8 cellular contexts compared by ENCODE assay signal in genomic region chr1:76867342-76868130, GRCh38. TPM values are rescaled to one million over a fixed set of nuclear protein-coding genes. Genes with fewer than 3 reads are reported as not detected.
A peak's percentile ranks its signal among the peaks of the same experiment; 100 is the strongest.
DNase-seq lines count a peak whose midpoint lies in the region; ATAC-seq and TF ChIP-seq lines count a peak whose summit lies in the region.

Gene ST6GALNAC5, plus strand, starts transcription at chr1:76867480.

- H3K9me3 ChIP-seq in WERI-Rb-1 (ENCODE audit: severe bottlenecking) (no peaks in the 10 kb centered on the region), neuron (ENCODE audit: low read length) (peaks cover 2% of the 10 kb centered on the region)

- peaks cover 21% of the 10 kb centered on the region for H3K4me1 Mint-ChIP-seq in HFFc6 (ENCODE audit: low read depth)
- H3K4me1 Mint-ChIP-seq in natural killer cell treated with Interleukin-12 subunit alpha and Interleukin-12 subunit beta and Interleukin-15 and Interleukin-18, amount 100 ng/mL, for 72 hours (ENCODE audit: low read depth in 2 of 2): no peaks in the 10 kb centered on the region

- H3K9me3 Mint-ChIP-seq in HFFc6: no peaks in the 10 kb centered on the region
- H3K9me3 Mint-ChIP-seq in natural killer cell treated with Interleukin-12 subunit alpha and Interleukin-12 subunit beta and Interleukin-15 and Interleukin-18, amount 100 ng/mL, for 72 hours: no peaks in the 10 kb centered on the region

- peaks cover 21% of the 10 kb centered on the region for H3K27me3 Mint-ChIP-seq in HFFc6 (ENCODE audit: insufficient read depth)
- peaks cover 32 to 66% of the 10 kb centered on the region in 2 donors for H3K27me3 Mint-ChIP-seq in natural killer cell treated with Interleukin-12 subunit alpha and Interleukin-12 subunit beta and Interleukin-15 and Interleukin-18, amount 100 ng/mL, for 72 hours

- peak; percentile 9 for TF ChIP-seq CTCF in AG09309 (IDR thresholded peaks at IDR 0.05; ENCODE audit: control insufficient read depth, insufficient read depth, low read depth, low read length, missing control alignments)
- no peak for TF ChIP-seq CTCF in HFFc6 (IDR thresholded peaks at IDR 0.05)
- TF ChIP-seq CTCF in WERI-Rb-1 (IDR thresholded peaks at IDR 0.05; ENCODE audit: low read depth, low read length): 0 out of 2 replicates have a peak, but pooled peaks have one; percentile 6

- no peak for DNase-seq in AG09309 (ENCODE audit: low read depth)
- no peak for DNase-seq in HFFc6
- peak; percentile 82 for DNase-seq in WERI-Rb-1
- peak; percentile 47 for DNase-seq in fibroblast of peridontal ligament (ENCODE audit: extremely low read depth)
- no peak for DNase-seq in OCI-M1 (lab: John Stamatoyannopoulos, UW)
- DNase-seq in natural killer cell treated with Interleukin-12 subunit alpha and Interleukin-12 subunit beta and Interleukin-15 and Interleukin-18, amount 100 ng/mL, for 72 hours (ENCODE audit: low spot score): no peak

- H3K27me3 ChIP-seq in WERI-Rb-1 (ENCODE audit: insufficient read depth, low read depth, severe bottlenecking) (no peaks in the 10 kb centered on the region), neuron (ENCODE audit: insufficient read depth, low read length) (no peaks in the 10 kb centered on the region)

- no peak for ATAC-seq in GM21515 (IDR thresholded peaks at IDR 0.05; ENCODE audit: unreplicated experiment)
- no peak for ATAC-seq in natural killer cell treated with Interleukin-12 subunit alpha and Interleukin-12 subunit beta and Interleukin-15 and Interleukin-18, amount 100 ng/mL, for 72 hours

- H3K36me3 Mint-ChIP-seq in HFFc6 (ENCODE audit: low read depth): no peaks in the 10 kb centered on the region
- H3K36me3 Mint-ChIP-seq in natural killer cell treated with Interleukin-12 subunit alpha and Interleukin-12 subunit beta and Interleukin-15 and Interleukin-18, amount 100 ng/mL, for 72 hours: no peaks in the 10 kb centered on the region

- H3K4me3 ChIP-seq in AG09309 (ENCODE audit: control insufficient read depth, low read depth, low read length) (peak within 1 kb of the TSS; percentile 71), WERI-Rb-1 (ENCODE audit: low read depth, low read length) (peak within 1 kb of the TSS; percentile 55), neuron (ENCODE audit: low read length) (peak within 1 kb of the TSS; percentile 84)

- peaks cover 52% of the 10 kb centered on the region for H3K36me3 ChIP-seq in WERI-Rb-1
- H3K36me3 ChIP-seq in neuron (ENCODE audit: insufficient read depth, low read length): peaks cover 2% of the 10 kb centered on the region

- peak within 1 kb of the TSS; percentile 84 for H3K4me3 Mint-ChIP-seq in HFFc6
- no peak within 1 kb of the TSS for H3K4me3 Mint-ChIP-seq in natural killer cell treated with Interleukin-12 subunit alpha and Interleukin-12 subunit beta and Interleukin-15 and Interleukin-18, amount 100 ng/mL, for 72 hours

- peak within 1 kb of the TSS; percentile 96 for H3K27ac ChIP-seq in WERI-Rb-1

- H3K27ac Mint-ChIP-seq in HFFc6: no peak within 1 kb of the TSS
- H3K27ac Mint-ChIP-seq in natural killer cell treated with Interleukin-12 subunit alpha and Interleukin-12 subunit beta and Interleukin-15 and Interleukin-18, amount 100 ng/mL, for 72 hours: no peak within 1 kb of the TSS

- H3K4me1 ChIP-seq in neuron (ENCODE audit: insufficient read depth, low read length): peaks cover 14% of the 10 kb centered on the region

- peak within 1 kb of the TSS; percentile 99 for H2AFZ ChIP-seq in neuron (ENCODE audit: low read depth, low read length)

RNA-seq across cellular contexts. Expression of gene ST6GALNAC5, which starts in this region (rescaled TPM):
- total RNA-seq in HFFc6 (2021; fragmentation: NEBNext Ultra II Directional; extraction: Animal tissue kit (Norgen Biotek cat#: 25700)): 1 to 10 TPM in 4 of 6 experiments, not detected in 2; 1.3 to 3.0 (median 2.1) TPM
- total RNA-seq in natural killer cell treated with Interleukin-12 subunit alpha and Interleukin-12 subunit beta and Interleukin-15 and Interleukin-18, amount 100 ng/mL, for 72 hours: not detected

Comparison
In these comparisons a context has a peak if more than half of its experiments do, and no peak if none do; other contexts are left out.
1. DNase-seq: peak in WERI-Rb-1 (single experiment) and fibroblast of peridontal ligament (single experiment); none in AG09309 (single experiment), HFFc6 (single experiment), OCI-M1 (single experiment) and natural killer cell treated with Interleukin-12 subunit alpha and Interleukin-12 subunit beta and Interleukin-15 and Interleukin-18, amount 100 ng/mL, for 72 hours (single experiment).
2. Peak in every context shown above with its lines, with median percentiles within 50 percentile points of each other: H3K4me3 ChIP-seq.